8 cellular contexts compared by ENCODE assay signal in the genomic region with DNA sequence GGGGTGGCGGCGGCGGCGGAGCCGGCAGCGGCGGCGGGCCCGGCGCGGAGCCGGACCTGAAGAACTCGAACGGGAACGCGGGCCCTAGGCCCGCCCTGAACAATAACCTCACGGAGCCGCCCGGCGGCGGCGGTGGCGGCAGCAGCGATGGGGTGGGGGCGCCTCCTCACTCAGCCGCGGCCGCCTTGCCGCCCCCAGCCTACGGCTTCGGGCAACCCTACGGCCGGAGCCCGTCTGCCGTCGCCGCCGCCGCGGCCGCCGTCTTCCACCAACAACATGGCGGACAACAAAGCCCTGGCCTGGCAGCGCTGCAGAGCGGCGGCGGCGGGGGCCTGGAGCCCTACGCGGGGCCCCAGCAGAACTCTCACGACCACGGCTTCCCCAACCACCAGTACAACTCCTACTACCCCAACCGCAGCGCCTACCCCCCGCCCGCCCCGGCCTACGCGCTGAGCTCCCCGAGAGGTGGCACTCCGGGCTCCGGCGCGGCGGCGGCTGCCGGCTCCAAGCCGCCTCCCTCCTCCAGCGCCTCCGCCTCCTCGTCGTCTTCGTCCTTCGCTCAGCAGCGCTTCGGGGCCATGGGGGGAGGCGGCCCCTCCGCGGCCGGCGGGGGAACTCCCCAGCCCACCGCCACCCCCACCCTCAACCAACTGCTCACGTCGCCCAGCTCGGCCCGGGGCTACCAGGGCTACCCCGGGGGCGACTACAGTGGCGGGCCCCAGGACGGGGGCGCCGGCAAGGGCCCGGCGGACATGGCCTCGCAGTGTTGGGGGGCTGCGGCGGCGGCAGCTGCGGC. TPM values are rescaled to one million over a fixed set of nuclear protein-coding genes. Genes with fewer than 3 reads are reported as not detected.
DNase-seq lines count a peak whose midpoint lies in the region; ATAC-seq, FAIRE-seq and TF ChIP-seq lines count a peak whose summit lies in the region.

No MANE protein-coding gene starts in this region.

- H3K36me3 ChIP-seq in HUES48 (ENCODE audit: control insufficient read depth, insufficient read depth, low read length) (peaks cover 12% of the 10 kb centered on the region; the same call in 1 of the 2 replicates), H1 (ENCODE audit: control insufficient read depth in 2 of 4, insufficient read depth in 4 of 4, low read length in 3 of 4) (peaks cover 0 to 8% (median 0%) of the 10 kb centered on the region in 4 experiments; a peak in 2 of 8 replicates)
- no peaks in the 10 kb centered on the region for H3K36me3 ChIP-seq in naive thymus-derived CD4-positive, alpha-beta T cell (ENCODE audit: control insufficient read depth in 2 of 3, insufficient read depth in 3 of 3, low read length in 3 of 3)

- H3K18ac ChIP-seq in H1 (ENCODE audit: extremely low read depth, low read length) = 0 out of 2 replicates have a peak overlapping the region, but pooled peaks have one; percentile 62

- WGBS in H1 (ENCODE audit: extremely low coverage in 1 of 2, insufficient coverage in 1 of 2, insufficient read length in 1 of 2, insufficient replicate concordance in 2 of 2, low coverage in 1 of 2, low lambda C conversion rate in 2 of 2, missing lambda C conversion rate in 1 of 2), 2 experiments = 0% methylated on average over 42 of the region's 100 CpGs; no CpG with 5 or more reads in 1 of the 2 experiments

- H3K27ac Mint-ChIP-seq in activated CD4-positive, alpha-beta memory T cell treated with anti-CD3 and anti-CD28 coated beads, Interleukin-2, amount 10 ng/mL, durations not matched to agents 7 days and 5 days = peak overlapping the region; percentile 68
- peak overlapping the region in 5 of 9 donors; percentile 66 to 83 (median 70) for H3K27ac Mint-ChIP-seq in naive thymus-derived CD4-positive, alpha-beta T cell

- peak; percentile 15 for ATAC-seq in naive thymus-derived CD4-positive, alpha-beta T cell
- ATAC-seq in stimulated activated naive CD8-positive, alpha-beta T cell treated with anti-CD3 and anti-CD28 coated beads, Interleukin-15, Interleukin-2, amounts not matched to agents 100 U/mL and 50 U/mL, for 24 hours = peak; percentile 1

- H3K9ac ChIP-seq in HUES48 (ENCODE audit: low read depth, low read length) (peak overlapping the region; percentile 93), H1 (replicated peaks in 1 of 4; ENCODE audit: extremely low read depth in 1 of 4, low read depth in 3 of 4, low read length in 3 of 4) (peak overlapping the region; percentile 85 to 98 (median 88))

- TF ChIP-seq EP300 in H1 (IDR thresholded peaks at IDR 0.05; ENCODE audit: borderline replicate concordance in 1 of 2, low read depth in 2 of 2, low read length in 2 of 2) = no peak

- TF ChIP-seq POLR2A in H1 (IDR thresholded peaks at IDR 0.05; ENCODE audit: control extremely low read depth in 1 of 2, low read depth in 2 of 2, low read length in 2 of 2) = peak; percentile 41 to 67

- no peak overlapping the region for H3K23ac ChIP-seq in H1 (ENCODE audit: insufficient read length)

- TF ChIP-seq RAD21 in H1 (IDR thresholded peaks at IDR 0.05 in 1 of 2, conservative IDR thresholded peaks at IDR 0.05 in 1 of 2; ENCODE audit: low read depth in 2 of 2, low read length in 2 of 2) = no peak

- H3K79me1 ChIP-seq in H1 (ENCODE audit: low read depth, low read length) = peaks cover 2% of the 10 kb centered on the region; the same call in 1 of the 2 replicates

- H3K4me3 Mint-ChIP-seq in activated CD4-positive, alpha-beta memory T cell treated with anti-CD3 and anti-CD28 coated beads, Interleukin-2, amount 10 ng/mL, durations not matched to agents 7 days and 5 days = peak overlapping the region; percentile 66
- H3K4me3 Mint-ChIP-seq in naive thymus-derived CD4-positive, alpha-beta T cell = peak overlapping the region in 9 of 10 donors; percentile 29 to 88 (median 75)

- peak overlapping the region; percentile 95 for H4K8ac ChIP-seq in H1 (ENCODE audit: extremely low read depth, insufficient read depth, low read length)

- no peaks in the 10 kb centered on the region for H3K9me3 Mint-ChIP-seq in activated CD4-positive, alpha-beta memory T cell treated with anti-CD3 and anti-CD28 coated beads, Interleukin-2, amount 10 ng/mL, durations not matched to agents 7 days and 5 days
- H3K9me3 Mint-ChIP-seq in naive thymus-derived CD4-positive, alpha-beta T cell = no peaks in the 10 kb centered on the region

- H2BK15ac ChIP-seq in H1 (ENCODE audit: low read length) = no peak overlapping the region

- H2BK5ac ChIP-seq in H1 (ENCODE audit: low read depth, low read length) = peak overlapping the region; percentile 61; the same call in 1 of the 2 replicates

- H2BK12ac ChIP-seq in H1 (ENCODE audit: low read depth, low read length) = no peak overlapping the region

- H3K36me3 Mint-ChIP-seq in activated CD4-positive, alpha-beta memory T cell treated with anti-CD3 and anti-CD28 coated beads, Interleukin-2, amount 10 ng/mL, durations not matched to agents 7 days and 5 days (ENCODE audit: low read depth) = no peaks in the 10 kb centered on the region
- H3K36me3 Mint-ChIP-seq in naive thymus-derived CD4-positive, alpha-beta T cell = peaks cover 0 to 6% (median 0%) of the 10 kb centered on the region in 5 donors

- H3K27me3 Mint-ChIP-seq in activated CD4-positive, alpha-beta memory T cell treated with anti-CD3 and anti-CD28 coated beads, Interleukin-2, amount 10 ng/mL, durations not matched to agents 7 days and 5 days = no peaks in the 10 kb centered on the region
- H3K27me3 Mint-ChIP-seq in naive thymus-derived CD4-positive, alpha-beta T cell = no peaks in the 10 kb centered on the region

- H4K5ac ChIP-seq in H1 (ENCODE audit: insufficient read length, low read depth, low read length) = peak overlapping the region; percentile 46

- peaks cover 29% of the 10 kb centered on the region for H3K4me1 Mint-ChIP-seq in activated CD4-positive, alpha-beta memory T cell treated with anti-CD3 and anti-CD28 coated beads, Interleukin-2, amount 10 ng/mL, durations not matched to agents 7 days and 5 days
- H3K4me1 Mint-ChIP-seq in naive thymus-derived CD4-positive, alpha-beta T cell = peaks cover 14 to 31% (median 26%) of the 10 kb centered on the region in 7 donors

- H3K79me2 ChIP-seq in H1 (ENCODE audit: control insufficient read depth in 1 of 2, insufficient read depth in 2 of 2, low read length in 2 of 2) = peaks cover 48 to 55% of the 10 kb centered on the region in 2 experiments

- H3K27ac ChIP-seq in HUES48 (ENCODE audit: low read depth, low read length) (peak overlapping the region; percentile 86), H1 (ENCODE audit: low read depth, low read length) (peak overlapping the region; percentile 91)
- peak overlapping the region; percentile 83 for H3K27ac ChIP-seq in naive thymus-derived CD4-positive, alpha-beta T cell (ENCODE audit: low read depth, low read length)

- H4K20me1 ChIP-seq in H1 (replicated peaks in 1 of 2; ENCODE audit: control insufficient read depth in 1 of 2, insufficient read depth in 2 of 2, low read length in 2 of 2) = peaks cover 24 to 27% of the 10 kb centered on the region in 2 experiments

- DNase-seq in AG10803 (ENCODE audit: low read depth) = no peak
- peak; percentile 64 for DNase-seq in activated CD4-positive, alpha-beta memory T cell treated with anti-CD3 and anti-CD28 coated beads, Interleukin-2, amount 10 ng/mL, durations not matched to agents 7 days and 5 days
- no peak for DNase-seq in H1 (ENCODE audit: low read depth in 1 of 2, low spot score in 2 of 2)
- peak; percentile 52 to 83 (median 73) for DNase-seq in naive thymus-derived CD4-positive, alpha-beta T cell
- peak; percentile 75 for DNase-seq in stimulated activated naive CD8-positive, alpha-beta T cell treated with anti-CD3 and anti-CD28 coated beads, Interleukin-15, Interleukin-2, amounts not matched to agents 100 U/mL and 50 U/mL, for 24 hours
- DNase-seq in NCI-H524 (lab: John Stamatoyannopoulos, UW) = no peak
- no peak for DNase-seq in NCI-H1436 (lab: John Stamatoyannopoulos, UW)

- peak overlapping the region; percentile 31 for H4K91ac ChIP-seq in H1 (replicated peaks; ENCODE audit: insufficient read length, low read length)

- CTCF ChIA-PET in activated CD4-positive, alpha-beta memory T cell treated with anti-CD3 and anti-CD28 coated beads, Interleukin-2, amount 10 ng/mL, durations not matched to agents 7 days and 5 days (lab: Charles Lee) = interaction anchor here (1.3 to 4.7 kb wide), 3 partner anchors 92 to 142 kb away, joined by 8 to 50 read pairs (median 9); a partner anchor contains a TSS
- CTCF ChIA-PET in H1 (lab: Charles Lee; ENCODE audit: partially characterized antibody) = interaction anchor here (0.6 to 2.5 kb wide), 2 partner anchors 33 to 1198 kb away, joined by 3 to 11 read pairs; no protein-coding TSS in a partner anchor
- CTCF ChIA-PET in naive thymus-derived CD4-positive, alpha-beta T cell (lab: Charles Lee) = interaction anchor here (0.7 to 3.2 kb wide), 3 partner anchors 17 to 92 kb away, joined by 4 to 25 read pairs (median 5); a partner anchor contains a TSS

- no peak overlapping the region for H2BK120ac ChIP-seq in H1 (replicated peaks; ENCODE audit: low read depth, low read length)

- H3K14ac ChIP-seq in H1 (ENCODE audit: insufficient read length) = no peak overlapping the region

- no peak overlapping the region for H2BK20ac ChIP-seq in H1 (ENCODE audit: low read length)

- intact Hi-C loops in naive thymus-derived CD4-positive, alpha-beta T cell (cut with micrococcal nuclease) = loop anchor here (1.0 to 10.0 kb wide), 9 partner anchors 95 to 1858 kb away; a partner anchor contains a TSS

- no peak for FAIRE-seq in H1 (lab: Jason Lieb, UNC)

- peak overlapping the region; percentile 75 for H3K4me3 ChIP-seq in AG10803 (ENCODE audit: low read length)
- peak overlapping the region; percentile 78 for H3K4me3 ChIP-seq in HUES48 (ENCODE audit: low read depth, low read length)
- peak overlapping the region; percentile 88 to 95 (median 92) for H3K4me3 ChIP-seq in H1 (ENCODE audit: extremely low read depth in 1 of 4, insufficient read depth in 2 of 4, low read depth in 3 of 4, low read length in 4 of 4)
- peak overlapping the region; percentile 76 for H3K4me3 ChIP-seq in naive thymus-derived CD4-positive, alpha-beta T cell (ENCODE audit: low read length)

- no peak overlapping the region for H3K56ac ChIP-seq in H1 (replicated peaks; ENCODE audit: insufficient read length, low read depth, low read length)

- H3K9me3 ChIP-seq in HUES48 (ENCODE audit: control insufficient read depth, insufficient read depth, low read length) = no peaks in the 10 kb centered on the region
- no peaks in the 10 kb centered on the region for H3K9me3 ChIP-seq in H1 (ENCODE audit: insufficient read depth in 2 of 2, low read depth in 1 of 2, low read length in 1 of 2)
- H3K9me3 ChIP-seq in naive thymus-derived CD4-positive, alpha-beta T cell (ENCODE audit: control insufficient read depth in 2 of 3, low read length in 3 of 3) = no peaks in the 10 kb centered on the region

- H3K27me3 ChIP-seq in HUES48 (ENCODE audit: control insufficient read depth, insufficient read depth, low read length) = peaks cover 5% of the 10 kb centered on the region; the same call in 1 of the 2 replicates
- H3K27me3 ChIP-seq in H1 (replicated peaks in 1 of 4; ENCODE audit: control insufficient read depth in 3 of 4, extremely low read depth in 1 of 4, insufficient read depth in 3 of 4, low read length in 3 of 4) = no peaks in the 10 kb centered on the region
- no peaks in the 10 kb centered on the region for H3K27me3 ChIP-seq in naive thymus-derived CD4-positive, alpha-beta T cell (ENCODE audit: control insufficient read depth in 2 of 2, insufficient read depth in 2 of 2, low read length in 2 of 2)

- H2AFZ ChIP-seq in H1 (ENCODE audit: low read length) = no peak overlapping the region

- no peak for TF ChIP-seq CTCF in AG10803 (conservative IDR thresholded peaks at IDR 0.05; ENCODE audit: low read length)
- TF ChIP-seq CTCF in H1 (IDR thresholded peaks at IDR 0.05; ENCODE audit: control extremely low read depth in 1 of 3, insufficient read depth in 1 of 3, low read depth in 1 of 3, low read length in 3 of 3) = no peak

- H3K23me2 ChIP-seq in H1 (ENCODE audit: low read depth, low read length) = peaks cover 16% of the 10 kb centered on the region

- POLR2A ChIA-PET in activated CD4-positive, alpha-beta memory T cell treated with anti-CD3 and anti-CD28 coated beads, Interleukin-2, amount 10 ng/mL, durations not matched to agents 7 days and 5 days (lab: Charles Lee) = interaction anchor here (0.8 to 16.4 kb wide), 25 partner anchors 9 to 1590 kb away, joined by 3 to 516 read pairs (median 5); a partner anchor contains a TSS
- POLR2A ChIA-PET in H1 (lab: Charles Lee; ENCODE audit: partially characterized antibody) = interaction anchor here (0.7 to 14.4 kb wide), 14 partner anchors 10 to 279 kb away, joined by 3 to 256 read pairs (median 5); a partner anchor contains a TSS
- POLR2A ChIA-PET in naive thymus-derived CD4-positive, alpha-beta T cell (lab: Charles Lee) = interaction anchor here (0.8 to 17.4 kb wide), 20 partner anchors 10 to 908 kb away, joined by 3 to 383 read pairs (median 8); a partner anchor contains a TSS

- H3K4me1 ChIP-seq in HUES48 (ENCODE audit: control insufficient read depth, insufficient read depth, low read length) (peaks cover 52% of the 10 kb centered on the region), H1 (replicated peaks in 1 of 4; ENCODE audit: control insufficient read depth in 3 of 4, insufficient read depth in 4 of 4, low read length in 3 of 4) (peaks cover 15 to 28% (median 23%) of the 10 kb centered on the region in 4 experiments; a peak in 6 of 7 replicates)
- H3K4me1 ChIP-seq in naive thymus-derived CD4-positive, alpha-beta T cell (ENCODE audit: control insufficient read depth in 2 of 2, insufficient read depth in 2 of 2, low read length in 2 of 2) = peaks cover 49 to 52% of the 10 kb centered on the region in 2 donors

- H3K4me2 ChIP-seq in H1 (ENCODE audit: insufficient read depth in 1 of 2, low read depth in 2 of 2, low read length in 2 of 2) = peak overlapping the region; percentile 87 to 94

- no peak overlapping the region for H3K4ac ChIP-seq in H1 (replicated peaks; ENCODE audit: insufficient read length, low read depth, low read length)

- H2AK5ac ChIP-seq in H1 (ENCODE audit: low read depth, low read length) = no peak overlapping the region

RNA-seq across cellular contexts. Expression of a gene that starts 1.0 kb away (rescaled TPM):
- 10 to 100 TPM; 88.9 to 90.0 TPM for total RNA-seq in activated CD4-positive, alpha-beta memory T cell treated with anti-CD3 and anti-CD28 coated beads, Interleukin-2, amount 10 ng/mL, durations not matched to agents 7 days and 5 days
- total RNA-seq in H1 (2021; fragmentation: NEBNext Ultra II Directional; extraction: Animal tissue kit (Norgen Biotek cat#: 25700)) = 103 and 105 TPM in 2 replicates
- polyA plus RNA-seq in H1 (2011; rRNA removed) = 52.1 and 86.7 TPM in 2 replicates
- 28.6 TPM for polyA plus RNA-seq in H1 (2011; cell fraction: cytosol; rRNA removed)
- polyA plus RNA-seq in H1 (2011; cell fraction: nucleus; rRNA removed) = 109 TPM
- 88.4 to 102 TPM (median 96.6 TPM) in 4 replicates for polyA plus RNA-seq in H1 (2012, experiment 1 of 2)
- 29.8 TPM for polyA plus RNA-seq in H1 (2012, experiment 2 of 2)
- polyA plus RNA-seq in H1 (2013, experiment 1 of 2) = 55.4 TPM
- 52.4 TPM for polyA plus RNA-seq in H1 (2013, experiment 2 of 2)
- polyA minus RNA-seq in H1 (2011; rRNA and poly(A)+ RNA removed) = 67.7 and 71.7 TPM in 2 replicates
- 90.5 TPM for polyA minus RNA-seq in H1 (2011; cell fraction: cytosol; rRNA and poly(A)+ RNA removed)
- polyA minus RNA-seq in H1 (2011; cell fraction: nucleus; rRNA and poly(A)+ RNA removed) = 63.8 TPM
- total RNA-seq in naive thymus-derived CD4-positive, alpha-beta T cell = 100 to 1,000 TPM; 118 to 148 (median 131) TPM
- 10 to 100 TPM; 22.3 to 26.6 TPM for polyA plus RNA-seq in naive thymus-derived CD4-positive, alpha-beta T cell

Comparison
In these comparisons a context has a peak if more than half of its experiments do, and no peak if none do; other contexts are left out.
1. DNase-seq: peak in activated CD4-positive, alpha-beta memory T cell treated with anti-CD3 and anti-CD28 coated beads, Interleukin-2, amount 10 ng/mL, durations not matched to agents 7 days and 5 days (single experiment), naive thymus-derived CD4-positive, alpha-beta T cell (9 of 9) and stimulated activated naive CD8-positive, alpha-beta T cell treated with anti-CD3 and anti-CD28 coated beads, Interleukin-15, Interleukin-2, amounts not matched to agents 100 U/mL and 50 U/mL, for 24 hours (single experiment); none in AG10803 (single experiment), H1 (0 of 2), NCI-H524 (0 of 2) and NCI-H1436 (single experiment).
2. Peak in every context shown above with its lines, with median percentiles within 50 percentile points of each other: H3K4me3 ChIP-seq and H3K27ac ChIP-seq.